Comparison of ENCODE assay signal across 8 cellular contexts in genomic region chr12:123436017-123436964, GRCh38. TPM values are rescaled to one million over a fixed set of nuclear protein-coding genes. Genes with fewer than 3 reads are reported as not detected.
A peak's percentile ranks its signal among the peaks of the same experiment; 100 is the strongest.
DNase-seq lines count a peak whose midpoint lies in the region; ATAC-seq and TF ChIP-seq lines count a peak whose summit lies in the region.

Gene RILPL2 (minus strand): TSS chr12:123436684. CDS start chr12:123436420, 264 bp downstream.

- H3K27ac ChIP-seq in PC-3 (ENCODE audit: low read length), result no peak within 1 kb of the TSS
- peak within 1 kb of the TSS; percentile 39 for H3K27ac ChIP-seq in muscle layer of duodenum (ENCODE audit: low read length)

- H3F3A ChIP-seq in PC-3 (ENCODE audit: low read length, unreplicated experiment), result no peaks in the 10 kb centered on the region

- H3K4me2 ChIP-seq in PC-3 (ENCODE audit: low read length), result peak within 1 kb of the TSS; percentile 97

- H3K79me2 ChIP-seq in PC-3 (ENCODE audit: low read length), result peaks cover 9% of the 10 kb centered on the region

- peak within 1 kb of the TSS; percentile 23 for H3K9ac ChIP-seq in PC-3 (ENCODE audit: low read length)

- TF ChIP-seq CTCF in PC-3 (conservative IDR thresholded peaks at IDR 0.05; ENCODE audit: low read depth, low read length), result peak; percentile 9; the same call in 1 of the 2 replicates

- intact Hi-C loops in PC-3 (cut with micrococcal nuclease), result no loop called here

- DNase-seq in COLO668 (lab: John Stamatoyannopoulos, UW; ENCODE audit: unreplicated experiment), result peak; percentile 70
- DNase-seq in PC-3, result peak; percentile 64
- DNase-seq in activated T-cell treated with anti-CD3 and anti-CD28 coated beads, Interleukin-2, amount 50 U/mL, for 1 hour, result peak; percentile 95
- DNase-seq in stimulated activated CD8-positive, alpha-beta memory T cell treated with anti-CD3 and anti-CD28 coated beads, Interleukin-7, amount 100 ng/mL, for 1 hour (ENCODE audit: low read depth in 2 of 2), result peak; percentile 81 to 87

- no peaks in the 10 kb centered on the region for H3K27me3 ChIP-seq in PC-3 (ENCODE audit: low read length)
- no peaks in the 10 kb centered on the region for H3K27me3 ChIP-seq in muscle layer of duodenum (ENCODE audit: low read depth, low read length)

- no peaks in the 10 kb centered on the region for H3K9me2 ChIP-seq in PC-3 (replicated peaks; ENCODE audit: low read length)

- CTCF ChIA-PET in PC-3 (lab: Charles Lee), result no interaction called here

- peak within 1 kb of the TSS; percentile 100 for H2AFZ ChIP-seq in PC-3 (ENCODE audit: low read length)

- H3K4me3 ChIP-seq in PC-3 (ENCODE audit: low read length) (peak within 1 kb of the TSS; percentile 93), muscle layer of duodenum (ENCODE audit: low read depth in 1 of 2, low read length in 2 of 2) (peak within 1 kb of the TSS; percentile 69 to 98)

- peak; percentile 71 for ATAC-seq in GM19328 (IDR thresholded peaks at IDR 0.05; ENCODE audit: unreplicated experiment)
- ATAC-seq in HG03469 (IDR thresholded peaks at IDR 0.05; ENCODE audit: unreplicated experiment), result peak; percentile 36
- peak; percentile 98 for ATAC-seq in PC-3
- peak; percentile 94 for ATAC-seq in esophagus mucosa

- POLR2A ChIA-PET in PC-3 (lab: Charles Lee; ENCODE audit: unreplicated experiment), result no interaction called here

- TSS peak; percentile 70 for BruUV-seq in PC-3 (replicated peaks; lab: Mats Ljungman, UMichigan)

- no peaks in the 10 kb centered on the region for H3K9me3 ChIP-seq in PC-3 (ENCODE audit: low read length)
- H3K9me3 ChIP-seq in muscle layer of duodenum (ENCODE audit: control insufficient read depth in 1 of 2, low read length in 2 of 2), result no peaks in the 10 kb centered on the region

- H3K36me3 ChIP-seq in PC-3 (ENCODE audit: low read depth, low read length) (no peaks in the 10 kb centered on the region), muscle layer of duodenum (ENCODE audit: control insufficient read depth in 1 of 2, insufficient read depth in 2 of 2, low read length in 2 of 2) (no peaks in the 10 kb centered on the region)

- H4K20me1 ChIP-seq in PC-3 (ENCODE audit: low read length), result no peaks in the 10 kb centered on the region

- H3K4me1 ChIP-seq in PC-3 (ENCODE audit: insufficient read depth, low read length), result peaks cover 6% of the 10 kb centered on the region; the same call in 1 of the 2 replicates
- H3K4me1 ChIP-seq in muscle layer of duodenum (ENCODE audit: control insufficient read depth in 1 of 2, insufficient read depth in 2 of 2, low read length in 2 of 2), result peaks cover 0 to 22% of the 10 kb centered on the region in 2 donors

RNA-seq across cellular contexts. Expression of gene RILPL2, which starts in this region (rescaled TPM):
- total RNA-seq in PC-3 (2014; rRNA removed) (2.2 and 3.2 TPM in 2 replicates), esophagus mucosa (1.5 TPM)

Comparison
In these comparisons a context has a peak if more than half of its experiments do, and no peak if none do; other contexts are left out.
1. ATAC-seq: peak in every context shown above with its lines; median percentile 98 in PC-3; 94 in esophagus mucosa; 71 in GM19328; 36 in HG03469.